ENCODE assay signal across 25 cellular contexts in the genomic region with DNA sequence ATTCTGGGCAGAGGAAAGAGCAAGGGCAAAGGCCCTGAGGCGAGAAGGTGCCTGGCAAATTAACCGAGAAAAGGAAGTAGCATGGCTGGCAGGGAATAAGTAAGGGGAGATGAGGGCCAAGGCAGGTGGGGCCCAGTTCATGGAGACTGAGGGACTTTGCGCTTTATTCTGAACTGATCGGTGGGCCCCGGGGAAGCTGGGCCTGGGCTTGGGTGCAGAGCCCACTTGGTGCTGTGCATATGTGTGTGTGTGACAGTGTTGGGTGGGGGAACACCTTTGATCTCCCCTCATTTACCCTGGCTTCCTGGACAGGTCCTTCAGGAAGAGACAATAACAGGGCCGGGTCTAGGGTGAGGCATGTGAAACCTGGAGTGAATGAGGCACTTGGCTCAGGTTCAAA. TPM values are rescaled to one million over a fixed set of nuclear protein-coding genes. Genes with fewer than 3 reads are reported as not detected.
A peak's percentile ranks its signal among the peaks of the same experiment; 100 is the strongest.
DNase-seq lines count a peak whose midpoint lies in the region; ATAC-seq and TF ChIP-seq lines count a peak whose summit lies in the region.
"Had no signal": no experiment of that assay in that cellular context is flagged by ENCODE, and none has a peak within 500 bp of the region (broad histone marks: within the 10 kb centered on the region; RNA-seq: fewer than 3 reads in every experiment).

No MANE protein-coding gene starts in this region.

- TF ChIP-seq CTCF in RWPE1 (conservative IDR thresholded peaks at IDR 0.05; ENCODE audit: low read depth) (no peak), endothelial cell (IDR thresholded peaks at IDR 0.05; ENCODE audit: unreplicated experiment) (no peak), neural crest cell (conservative IDR thresholded peaks at IDR 0.05) (no peak), type B pancreatic cell (conservative IDR thresholded peaks at IDR 0.05) (no peak)

- ATAC-seq in GM18873 (IDR thresholded peaks at IDR 0.05; ENCODE audit: low FRiP score, unreplicated experiment) (no peak), HG03045 (IDR thresholded peaks at IDR 0.05; ENCODE audit: unreplicated experiment) (no peak)
- ATAC-seq: activated T-cell treated with anti-CD3 and anti-CD28 coated beads, Interleukin-2, amount 50 U/mL, for 72 hours; foreskin keratinocyte; HCT116; heart left ventricle; mucosa of descending colon had no signal

- DNase-seq in RWPE1 (ENCODE audit: low spot score) (no peak), endothelial cell (ENCODE audit: low spot score) (no peak), neural crest cell (ENCODE audit: low read depth, low spot score) (no peak), type B pancreatic cell (ENCODE audit: extremely low spot score, unreplicated experiment) (no peak), H7 (no peak)
- DNase-seq: activated CD4-positive, alpha-beta T cell treated with anti-CD3 and anti-CD28 coated beads, Interleukin-2, amount 50 U/mL, for 48 hours; activated T-cell treated with anti-CD3 and anti-CD28 coated beads, Interleukin-2, amount 50 U/mL, for 72 hours; dermis blood vessel endothelial cell; foreskin keratinocyte; mucosa of descending colon; natural killer cell; NCI-H1092; NCI-H1694 treated with DMSO at 0.1 percent for 48 hours; NCI-H446 treated with DMSO at 0.1 percent for 48 hours; stimulated activated CD8-positive, alpha-beta memory T cell treated with anti-CD3 and anti-CD28 coated beads, Interleukin-4, amount 100 ng/mL, for 48 hours had no signal

- peak overlapping the region; percentile 31 for H3K27ac ChIP-seq in RWPE1
- H3K27ac ChIP-seq: esophagus muscularis mucosa, foreskin keratinocyte, heart left ventricle, parathyroid adenoma, right atrium auricular region had no signal

- CTCF ChIA-PET in RWPE1 (lab: Yijun Ruan, JAX), result interaction anchor here (0.6 to 1.1 kb wide), 3 partner anchors 33 to 105 kb away, joined by 3 to 4 read pairs (median 4); no protein-coding TSS in a partner anchor

- peaks cover 42% of the 10 kb centered on the region for H3K4me1 Mint-ChIP-seq in endothelial cell (ENCODE audit: unreplicated experiment)
- peaks cover 34% of the 10 kb centered on the region for H3K4me1 Mint-ChIP-seq in neural crest cell
- H3K4me1 Mint-ChIP-seq in type B pancreatic cell (ENCODE audit: unreplicated experiment), result peaks cover 54% of the 10 kb centered on the region

- H3K27ac Mint-ChIP-seq in endothelial cell (ENCODE audit: unreplicated experiment) (no peak overlapping the region), neural crest cell (ENCODE audit: unreplicated experiment) (no peak overlapping the region), type B pancreatic cell (peak overlapping the region; percentile 94)
- H3K27ac Mint-ChIP-seq: activated T-cell treated with anti-CD3 and anti-CD28 coated beads, Interleukin-2, amount 50 U/mL, for 72 hours; natural killer cell; stimulated activated naive CD8-positive, alpha-beta T cell treated with anti-CD3 and anti-CD28 coated beads, Interleukin-15, Interleukin-2, amounts not matched to agents 100 ng/mL and 50 ng/mL, for 24 hours had no signal

- H3K4me3 Mint-ChIP-seq in endothelial cell (ENCODE audit: unreplicated experiment), result peak overlapping the region; percentile 15
- H3K4me3 Mint-ChIP-seq in neural crest cell, result peak overlapping the region; percentile 57
- H3K4me3 Mint-ChIP-seq in type B pancreatic cell, result peak overlapping the region; percentile 53
- H3K4me3 Mint-ChIP-seq: activated T-cell treated with anti-CD3 and anti-CD28 coated beads, Interleukin-2, amount 50 U/mL, for 72 hours; central memory CD8-positive, alpha-beta T cell; natural killer cell; stimulated activated naive CD8-positive, alpha-beta T cell treated with anti-CD3 and anti-CD28 coated beads, Interleukin-15, Interleukin-2, amounts not matched to agents 100 ng/mL and 50 ng/mL, for 24 hours had no signal

- H3K27me3 Mint-ChIP-seq in endothelial cell (ENCODE audit: unreplicated experiment), result peaks cover 14% of the 10 kb centered on the region
- H3K27me3 Mint-ChIP-seq in neural crest cell (ENCODE audit: low read depth), result peaks cover 62% of the 10 kb centered on the region
- peaks cover 57% of the 10 kb centered on the region for H3K27me3 Mint-ChIP-seq in type B pancreatic cell

- H3K27me3 ChIP-seq in H7 (ENCODE audit: control insufficient read depth, insufficient read depth, low read length), result peaks cover 30% of the 10 kb centered on the region
- H3K27me3 ChIP-seq: foreskin keratinocyte had no signal

- no peak overlapping the region for H3K4me3 ChIP-seq in H7 (ENCODE audit: insufficient read depth, low read depth, low read length)
- H3K4me3 ChIP-seq: esophagus muscularis mucosa, heart left ventricle, mucosa of descending colon, right atrium auricular region had no signal

- POLR2A ChIA-PET in RWPE1 (lab: Yijun Ruan, JAX; ENCODE audit: low non-redundant PET), result no interaction called here

- H3K9me3 Mint-ChIP-seq in endothelial cell (ENCODE audit: unreplicated experiment) (no peaks in the 10 kb centered on the region), neural crest cell (no peaks in the 10 kb centered on the region), type B pancreatic cell (no peaks in the 10 kb centered on the region)
- H3K9me3 Mint-ChIP-seq: activated T-cell treated with anti-CD3 and anti-CD28 coated beads, Interleukin-2, amount 50 U/mL, for 72 hours; central memory CD8-positive, alpha-beta T cell; natural killer cell; stimulated activated naive CD8-positive, alpha-beta T cell treated with anti-CD3 and anti-CD28 coated beads, Interleukin-15, Interleukin-2, amounts not matched to agents 100 ng/mL and 50 ng/mL, for 24 hours had no signal

- no peaks in the 10 kb centered on the region for H3K36me3 ChIP-seq in H7 (replicated peaks; ENCODE audit: control insufficient read depth, insufficient read depth, low read length)
- H3K36me3 ChIP-seq: esophagus muscularis mucosa, heart left ventricle, right atrium auricular region had no signal

- peaks cover 8% of the 10 kb centered on the region for H3K36me3 Mint-ChIP-seq in endothelial cell (ENCODE audit: low read depth, unreplicated experiment)
- H3K36me3 Mint-ChIP-seq in neural crest cell (ENCODE audit: low read depth), result no peaks in the 10 kb centered on the region
- H3K36me3 Mint-ChIP-seq in type B pancreatic cell, result no peaks in the 10 kb centered on the region
- H3K36me3 Mint-ChIP-seq: natural killer cell had no signal

RNA-seq across cellular contexts. Expression of a gene that starts 2.9 kb away (rescaled TPM):
- total RNA-seq in endothelial cell (ENCODE audit: unreplicated experiment), result 285 TPM
- 64.2 and 65.8 TPM in 2 replicates for total RNA-seq in neural crest cell
- total RNA-seq in type B pancreatic cell (ENCODE audit: low replicate concordance), result 53.9 and 94.5 TPM in 2 replicates
- total RNA-seq in H7 (2014; rRNA removed; shearing (Covaris generic)), result 205 and 262 TPM in 2 replicates
- total RNA-seq: activated T-cell treated with anti-CD3 and anti-CD28 coated beads, Interleukin-2, amount 50 U/mL, for 72 hours; natural killer cell; T-helper 1 cell treated with Interleukin-12 subunit alpha and Interleukin-12 subunit beta and Interleukin-4 antibody, amounts not matched to agents 30 ng/mL and 1 ng/mL, for 36 hours had no signal
